Comparison of ENCODE assay signal across 7 cellular contexts in genomic region chr7:111672901-111673300, GRCh38.
"Had no signal": no experiment of that assay in that cellular context is flagged by ENCODE, and none has a peak within 500 bp of the region (broad histone marks: within the 10 kb centered on the region; RNA-seq: fewer than 3 reads in every experiment).

No MANE protein-coding gene starts in this region.

- DNase-seq: GM23248, GOT3, H9, HCEC 1CT, IMR-90, KG1 had no signal

- ATAC-seq: K562 had no signal
